In genomic region chr22:48843640-48844039, GRCh38 we compare ENCODE assay signal across 20 cellular contexts.
"Had no signal": no experiment of that assay in that cellular context is flagged by ENCODE, and none has a peak within 500 bp of the region (broad histone marks: within the 10 kb centered on the region; RNA-seq: fewer than 3 reads in every experiment).

No MANE protein-coding gene starts in this region.

- H3K27ac Mint-ChIP-seq: dendritic cell treated with granulocyte-macrophage colony-stimulating factor and Interleukin-4, amounts not matched to agents 40 ng/mL and 50 ng/mL, for 4 days; effector memory CD8-positive, alpha-beta T cell; immature natural killer cell; naive thymus-derived CD4-positive, alpha-beta T cell; progenitor cell of endocrine pancreas; stimulated activated effector memory CD8-positive, alpha-beta T cell treated with anti-CD3 and anti-CD28 coated beads, Interleukin-12 subunit alpha, Interleukin-12 subunit beta, amount 100 ng/mL, for 72 hours; stimulated activated naive CD8-positive, alpha-beta T cell treated with anti-CD3 and anti-CD28 coated beads, Interleukin-15, Interleukin-2, amounts not matched to agents 100 ng/mL and 50 ng/mL, for 24 hours had no signal

- H3K4me1 ChIP-seq: esophagus squamous epithelium, gastroesophageal sphincter, tibial artery had no signal

- ATAC-seq: effector memory CD8-positive, alpha-beta T cell; gastroesophageal sphincter; left cardiac atrium; naive thymus-derived CD4-positive, alpha-beta T cell; right cardiac atrium; stimulated activated effector memory CD8-positive, alpha-beta T cell treated with anti-CD3 and anti-CD28 coated beads, Interleukin-12 subunit alpha, Interleukin-12 subunit beta, amount 100 ng/mL, for 72 hours had no signal

- H3K36me3 ChIP-seq: esophagus squamous epithelium, gastroesophageal sphincter, ovary, tibial artery had no signal

- H3K27me3 ChIP-seq: ovary had no signal

- H3K4me3 Mint-ChIP-seq: dendritic cell treated with granulocyte-macrophage colony-stimulating factor and Interleukin-4, amounts not matched to agents 40 ng/mL and 50 ng/mL, for 4 days; effector memory CD8-positive, alpha-beta T cell; immature natural killer cell; naive thymus-derived CD4-positive, alpha-beta T cell; stimulated activated effector memory CD8-positive, alpha-beta T cell treated with anti-CD3 and anti-CD28 coated beads, Interleukin-12 subunit alpha, Interleukin-12 subunit beta, amount 100 ng/mL, for 72 hours; stimulated activated naive CD8-positive, alpha-beta T cell treated with anti-CD3 and anti-CD28 coated beads, Interleukin-15, Interleukin-2, amounts not matched to agents 100 ng/mL and 50 ng/mL, for 24 hours had no signal

- H3K4me3 ChIP-seq: esophagus squamous epithelium, gastroesophageal sphincter, ovary, smooth muscle cell, tibial artery had no signal

- H3K4me2 ChIP-seq: smooth muscle cell had no signal

- H3K9me3 ChIP-seq: esophagus squamous epithelium, gastroesophageal sphincter, ovary, tibial artery had no signal

- H3K9me3 Mint-ChIP-seq: dendritic cell treated with granulocyte-macrophage colony-stimulating factor and Interleukin-4, amounts not matched to agents 40 ng/mL and 50 ng/mL, for 4 days; effector memory CD8-positive, alpha-beta T cell; immature natural killer cell; stimulated activated effector memory CD8-positive, alpha-beta T cell treated with anti-CD3 and anti-CD28 coated beads, Interleukin-12 subunit alpha, Interleukin-12 subunit beta, amount 100 ng/mL, for 72 hours; stimulated activated naive CD8-positive, alpha-beta T cell treated with anti-CD3 and anti-CD28 coated beads, Interleukin-15, Interleukin-2, amounts not matched to agents 100 ng/mL and 50 ng/mL, for 24 hours had no signal

- H3K36me3 Mint-ChIP-seq: immature natural killer cell; naive thymus-derived CD4-positive, alpha-beta T cell; stimulated activated effector memory CD8-positive, alpha-beta T cell treated with anti-CD3 and anti-CD28 coated beads, Interleukin-12 subunit alpha, Interleukin-12 subunit beta, amount 100 ng/mL, for 72 hours had no signal

- DNase-seq: effector memory CD8-positive, alpha-beta T cell; esophagus squamous epithelium; foreskin fibroblast; glutamatergic neuron; immature natural killer cell; left cardiac atrium; naive thymus-derived CD4-positive, alpha-beta T cell; ovary; stimulated activated CD4-positive, alpha-beta T cell treated with anti-CD3 and anti-CD28 coated beads, Interleukin-4, amount 100 ng/mL, for 1 hour; stimulated activated CD8-positive, alpha-beta memory T cell treated with anti-CD3 and anti-CD28 coated beads, Interleukin-4, amount 100 ng/mL, for 48 hours; tibial artery had no signal

- H3K4me1 Mint-ChIP-seq: immature natural killer cell; naive thymus-derived CD4-positive, alpha-beta T cell; stimulated activated effector memory CD8-positive, alpha-beta T cell treated with anti-CD3 and anti-CD28 coated beads, Interleukin-12 subunit alpha, Interleukin-12 subunit beta, amount 100 ng/mL, for 72 hours had no signal

- FAIRE-seq: colon, keratinocyte had no signal

- H3K27ac ChIP-seq: esophagus squamous epithelium, gastroesophageal sphincter, ovary, tibial artery had no signal

- H3K27me3 Mint-ChIP-seq: dendritic cell treated with granulocyte-macrophage colony-stimulating factor and Interleukin-4, amounts not matched to agents 40 ng/mL and 50 ng/mL, for 4 days had no signal
